ENCODE assay signal across 9 cellular contexts in the genomic region with DNA sequence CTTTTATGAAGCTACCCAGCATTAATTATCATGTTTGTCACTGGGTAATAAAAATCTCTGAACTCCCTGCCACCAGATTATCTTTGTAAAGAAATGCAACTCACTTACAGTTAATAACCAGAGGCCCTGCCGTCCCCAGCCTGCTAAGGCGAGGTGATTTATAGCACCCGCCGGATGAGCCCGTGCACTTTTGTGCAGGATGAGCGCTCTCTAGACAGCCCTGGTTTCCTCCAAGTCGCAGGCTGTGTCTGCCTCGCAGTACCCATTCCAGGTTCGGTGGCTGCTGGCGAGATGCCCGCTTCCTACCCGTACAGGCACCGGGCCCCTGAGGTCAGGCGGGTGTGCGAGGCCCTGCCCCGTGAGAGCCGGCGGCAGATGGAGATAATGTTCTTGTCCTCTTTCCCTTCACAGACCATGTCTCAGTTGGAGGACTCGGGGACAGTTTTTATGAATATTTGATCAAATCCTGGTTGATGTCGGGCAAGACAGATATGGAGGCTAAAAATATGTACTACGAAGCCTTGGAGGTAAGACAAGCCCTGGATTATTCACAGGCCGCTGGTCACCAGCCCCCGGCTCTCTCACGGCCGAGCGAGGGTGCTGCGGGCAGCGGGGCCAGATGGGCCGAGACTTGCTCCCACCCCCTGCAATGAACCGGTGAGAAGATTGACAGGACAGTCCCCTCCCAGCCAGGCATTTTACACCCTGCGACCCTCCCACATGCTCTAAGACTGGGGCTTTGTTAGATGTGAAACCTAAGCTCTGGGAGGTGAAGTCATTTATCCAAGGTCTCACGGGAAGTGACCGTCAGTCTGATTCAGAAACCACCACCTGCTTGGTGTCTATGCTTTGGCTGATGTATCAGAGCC. TPM values are rescaled to one million over a fixed set of nuclear protein-coding genes. Genes with fewer than 3 reads are reported as not detected.
A peak's percentile ranks its signal among the peaks of the same experiment; 100 is the strongest.
DNase-seq lines count a peak whose midpoint lies in the region; ATAC-seq and TF ChIP-seq lines count a peak whose summit lies in the region.
"Had no signal": no experiment of that assay in that cellular context is flagged by ENCODE, and none has a peak within 500 bp of the region (broad histone marks: within the 10 kb centered on the region; RNA-seq: fewer than 3 reads in every experiment).

No MANE protein-coding gene starts in this region.

- peak overlapping the region; percentile 77 to 96 (median 96) for H3K27ac Mint-ChIP-seq in CD4-positive, CD25-positive, alpha-beta regulatory T cell
- peak overlapping the region; percentile 32 for H3K27ac Mint-ChIP-seq in activated T-cell treated with anti-CD3 and anti-CD28 coated beads, Interleukin-2, amount 50 U/mL, for 72 hours

- POLR2A ChIA-PET in PC-9 (lab: Charles Lee; ENCODE audit: unreplicated experiment), result no interaction called here

- H3K4me3 ChIP-seq in CD4-positive, CD25-positive, alpha-beta regulatory T cell (ENCODE audit: low read depth, low read length), result no peak overlapping the region
- H3K4me3 ChIP-seq in liver (ENCODE audit: low read depth in 1 of 3, low read length in 3 of 3) (no peak overlapping the region), PC-9 (no peak overlapping the region)
- H3K4me3 ChIP-seq: SJSA1 had no signal

- DNase-seq in CD4-positive, CD25-positive, alpha-beta regulatory T cell, result no peak
- peak; percentile 73 for DNase-seq in M059J (ENCODE audit: low read depth)
- peak; percentile 12 to 44 for DNase-seq in activated T-cell treated with anti-CD3 and anti-CD28 coated beads, Interleukin-2, amount 50 U/mL, for 72 hours
- no peak for DNase-seq in PC-9
- DNase-seq in cortex of kidney (lab: John Stamatoyannopoulos, UW), result no peak
- DNase-seq in SKM-1 treated with dmso at 0.1 percent for 144 hours (lab: John Stamatoyannopoulos, UW; ENCODE audit: unreplicated experiment), result no peak

- H3K36me3 Mint-ChIP-seq in CD4-positive, CD25-positive, alpha-beta regulatory T cell, result peaks cover 31% of the 10 kb centered on the region
- peaks cover 0 to 2% of the 10 kb centered on the region in 2 donors for H3K36me3 Mint-ChIP-seq in activated T-cell treated with anti-CD3 and anti-CD28 coated beads, Interleukin-2, amount 50 U/mL, for 72 hours (ENCODE audit: insufficient read depth in 2 of 2)

- no peak overlapping the region for H3K9ac ChIP-seq in liver (ENCODE audit: low read depth in 1 of 2, low read length in 2 of 2)

- H3K27me3 Mint-ChIP-seq in CD4-positive, CD25-positive, alpha-beta regulatory T cell, result no peaks in the 10 kb centered on the region
- H3K27me3 Mint-ChIP-seq in activated T-cell treated with anti-CD3 and anti-CD28 coated beads, Interleukin-2, amount 50 U/mL, for 72 hours (ENCODE audit: low read depth), result peaks cover 7% of the 10 kb centered on the region

- H3K27me3 ChIP-seq in CD4-positive, CD25-positive, alpha-beta regulatory T cell (ENCODE audit: control insufficient read depth, insufficient read depth, low read length), result no peaks in the 10 kb centered on the region
- H3K27me3 ChIP-seq in liver (ENCODE audit: control insufficient read depth in 4 of 4, insufficient read depth in 4 of 4, low read length in 3 of 4) (no peaks in the 10 kb centered on the region), PC-9 (ENCODE audit: insufficient read depth, low read depth) (no peaks in the 10 kb centered on the region)
- H3K27me3 ChIP-seq: SJSA1 had no signal

- no peaks in the 10 kb centered on the region for H3K9me3 Mint-ChIP-seq in CD4-positive, CD25-positive, alpha-beta regulatory T cell
- no peaks in the 10 kb centered on the region for H3K9me3 Mint-ChIP-seq in activated T-cell treated with anti-CD3 and anti-CD28 coated beads, Interleukin-2, amount 50 U/mL, for 72 hours

- H3K4me3 Mint-ChIP-seq in CD4-positive, CD25-positive, alpha-beta regulatory T cell, result peak overlapping the region in 3 of 4 donors; percentile 40 to 65 (median 50)
- peak overlapping the region; percentile 67 for H3K4me3 Mint-ChIP-seq in activated T-cell treated with anti-CD3 and anti-CD28 coated beads, Interleukin-2, amount 50 U/mL, for 72 hours

- intact Hi-C loops in PC-9 (cut with micrococcal nuclease; ENCODE audit: unreplicated experiment), result no loop called here

- H3K4me1 Mint-ChIP-seq in CD4-positive, CD25-positive, alpha-beta regulatory T cell, result peaks cover 6 to 67% (median 42%) of the 10 kb centered on the region in 4 donors
- H3K4me1 Mint-ChIP-seq in activated T-cell treated with anti-CD3 and anti-CD28 coated beads, Interleukin-2, amount 50 U/mL, for 72 hours (ENCODE audit: low read depth), result peaks cover 86% of the 10 kb centered on the region

- no peaks in the 10 kb centered on the region; the same call in 1 of the 2 replicates for H3F3A ChIP-seq in PC-9 (ENCODE audit: insufficient read depth, low read depth)

- WGBS in liver, result 59% methylated on average over 33 of the region's 33 CpGs

- no peak for TF ChIP-seq RAD21 in liver (IDR thresholded peaks at IDR 0.05)

- H3K9me3 ChIP-seq in CD4-positive, CD25-positive, alpha-beta regulatory T cell (ENCODE audit: control insufficient read depth in 2 of 2, low read length in 2 of 2), result no peaks in the 10 kb centered on the region
- H3K9me3 ChIP-seq in liver (ENCODE audit: control insufficient read depth in 4 of 4, low read length in 3 of 4) (no peaks in the 10 kb centered on the region), PC-9 (ENCODE audit: insufficient read depth, low read depth) (no peaks in the 10 kb centered on the region)
- H3K9me3 ChIP-seq: SJSA1 had no signal

- H4K20me1 ChIP-seq in PC-9 (ENCODE audit: insufficient read depth), result no peaks in the 10 kb centered on the region

- H3K36me3 ChIP-seq in CD4-positive, CD25-positive, alpha-beta regulatory T cell (ENCODE audit: control insufficient read depth, insufficient read depth, low read length), result no peaks in the 10 kb centered on the region
- H3K36me3 ChIP-seq in liver (ENCODE audit: control insufficient read depth in 4 of 4, insufficient read depth in 3 of 4, low read depth in 1 of 4, low read length in 3 of 4) (no peaks in the 10 kb centered on the region), PC-9 (ENCODE audit: low read depth) (no peaks in the 10 kb centered on the region)
- H3K36me3 ChIP-seq: SJSA1 had no signal

- H3K27ac ChIP-seq in CD4-positive, CD25-positive, alpha-beta regulatory T cell (ENCODE audit: insufficient read depth, low read length, poor library complexity, severe bottlenecking), result no peak overlapping the region
- H3K27ac ChIP-seq in liver (ENCODE audit: low read depth in 1 of 2, low read length in 2 of 2) (peak overlapping the region in 1 of 2 donors; percentile 33), PC-9 (no peak overlapping the region)
- H3K27ac ChIP-seq: SJSA1 had no signal

- no peak overlapping the region for H2AFZ ChIP-seq in PC-9

- CTCF ChIA-PET in PC-9 (lab: Charles Lee), result no interaction called here

- peaks cover 44% of the 10 kb centered on the region for H3K4me1 ChIP-seq in CD4-positive, CD25-positive, alpha-beta regulatory T cell (ENCODE audit: control insufficient read depth, insufficient read depth, low read length, poor library complexity, severe bottlenecking)
- H3K4me1 ChIP-seq in liver (ENCODE audit: control insufficient read depth in 4 of 4, insufficient read depth in 4 of 4, low read length in 3 of 4) (peaks cover 24 to 36% (median 31%) of the 10 kb centered on the region in 4 donors), PC-9 (replicated peaks; ENCODE audit: insufficient read depth) (peaks cover 25% of the 10 kb centered on the region)
- H3K4me1 ChIP-seq: SJSA1 had no signal

- TF ChIP-seq CTCF in liver (IDR thresholded peaks at IDR 0.05; ENCODE audit: low read depth, low read length, missing input control) (no peak), PC-9 (conservative IDR thresholded peaks at IDR 0.05) (no peak)

- ATAC-seq in CD4-positive, CD25-positive, alpha-beta regulatory T cell (ENCODE audit: low read depth in 2 of 2), result no peak
- ATAC-seq in activated T-cell treated with anti-CD3 and anti-CD28 coated beads, Interleukin-2, amount 50 U/mL, for 72 hours (replicated peaks in 1 of 2), result peak; percentile 38 to 41
- no peak for ATAC-seq in GM21528 (IDR thresholded peaks at IDR 0.05; ENCODE audit: low FRiP score, unreplicated experiment)

- no peaks in the 10 kb centered on the region for H3K79me2 ChIP-seq in PC-9 (ENCODE audit: low read depth)

- no peak overlapping the region for H3K4me2 ChIP-seq in PC-9

- H3K9me2 ChIP-seq in PC-9 (ENCODE audit: insufficient read depth), result no peaks in the 10 kb centered on the region

- BruUV-seq in PC-9 (replicated peaks; lab: Mats Ljungman, UMichigan), result no TSS peak

RNA-seq across cellular contexts. Expression of gene SELENON, which starts 28.5 kb away (rescaled TPM):
- total RNA-seq in CD4-positive, CD25-positive, alpha-beta regulatory T cell, result 19.2 TPM
- 1 to 10 TPM; 1.2 to 2.7 (median 2.0) TPM for polyA plus RNA-seq in CD4-positive, CD25-positive, alpha-beta regulatory T cell
- 35.6 and 62.9 TPM in 2 replicates for total RNA-seq in M059J (2014; rRNA removed; shearing (Covaris generic))
- total RNA-seq in activated T-cell treated with anti-CD3 and anti-CD28 coated beads, Interleukin-2, amount 50 U/mL, for 72 hours, result 10 to 100 TPM; 29.5 to 31.1 TPM
- 10 to 100 TPM in 1 of 2 donors, 1 to 10 TPM in 1; 7.8 to 10.1 TPM for total RNA-seq in liver
- 10 to 100 TPM in 1 of 2 donors, 1 to 10 TPM in 1; 4.3 to 16.1 TPM for polyA plus RNA-seq in liver
- total RNA-seq in PC-9 (2021), result 39.0 and 44.3 TPM in 2 replicates

RNA-seq across cellular contexts. Expression of gene MTFR1L, which starts 48.3 kb away (rescaled TPM):
- 32.9 TPM for total RNA-seq in CD4-positive, CD25-positive, alpha-beta regulatory T cell
- polyA plus RNA-seq in CD4-positive, CD25-positive, alpha-beta regulatory T cell, result 10 to 100 TPM; 29.7 to 56.1 (median 32.4) TPM
- 45.0 and 45.6 TPM in 2 replicates for total RNA-seq in M059J (2014; rRNA removed; shearing (Covaris generic))
- total RNA-seq in activated T-cell treated with anti-CD3 and anti-CD28 coated beads, Interleukin-2, amount 50 U/mL, for 72 hours, result 10 to 100 TPM; 34.0 to 39.1 TPM
- total RNA-seq in liver (10 to 100 TPM; 22.5 to 48.4 TPM), PC-9 (2021) (40.9 and 41.7 TPM in 2 replicates)
- 10 to 100 TPM; 33.4 to 47.1 TPM for polyA plus RNA-seq in liver

Comparison
In these comparisons a context has a peak if more than half of its experiments do, and no peak if none do; other contexts are left out.
1. ATAC-seq: peak in activated T-cell treated with anti-CD3 and anti-CD28 coated beads, Interleukin-2, amount 50 U/mL, for 72 hours (2 of 2); none in CD4-positive, CD25-positive, alpha-beta regulatory T cell (0 of 2) and GM21528 (single experiment).
2. DNase-seq: peak in M059J (single experiment) and activated T-cell treated with anti-CD3 and anti-CD28 coated beads, Interleukin-2, amount 50 U/mL, for 72 hours (2 of 2); none in CD4-positive, CD25-positive, alpha-beta regulatory T cell (0 of 3), PC-9 (0 of 2), cortex of kidney (single experiment) and SKM-1 treated with dmso at 0.1 percent for 144 hours (single experiment).